8 cellular contexts compared by ENCODE assay signal in the genomic region with DNA sequence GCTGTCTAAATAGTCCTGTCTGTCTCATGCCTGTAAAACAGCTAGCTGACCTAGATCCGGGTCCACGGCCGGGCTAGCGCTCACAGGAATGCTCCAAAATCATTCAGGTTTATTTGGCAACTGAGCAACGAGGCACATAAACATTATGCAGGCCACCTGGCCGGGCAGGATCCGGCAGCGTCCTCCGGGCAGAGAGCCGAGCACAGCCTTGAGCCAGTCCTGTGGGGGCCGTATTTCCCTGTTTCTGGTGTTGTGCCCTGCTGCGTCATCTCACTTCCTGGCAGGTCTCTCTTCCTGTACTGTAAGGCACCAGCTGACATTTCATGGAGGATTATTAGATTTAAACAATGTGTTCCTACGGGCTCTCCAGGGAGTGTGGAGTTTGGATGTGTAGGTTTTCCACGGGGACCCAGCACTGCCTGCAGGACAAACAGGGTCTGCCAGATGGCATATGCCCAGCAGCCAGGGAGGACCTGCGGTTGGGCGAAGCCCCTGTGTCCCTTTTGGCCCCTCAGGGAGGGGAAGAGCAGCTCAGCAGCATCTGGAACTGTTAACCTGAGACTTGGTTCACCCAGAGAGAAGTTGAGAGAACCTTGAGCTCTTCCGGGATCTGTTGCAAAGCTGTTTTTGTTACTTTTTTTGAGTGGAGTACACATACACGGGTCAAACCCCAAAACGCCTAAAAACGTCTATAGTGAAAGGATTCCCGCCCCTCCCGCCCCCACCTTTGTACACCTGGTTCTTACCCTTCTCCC. TPM values are rescaled to one million over a fixed set of nuclear protein-coding genes. Genes with fewer than 3 reads are reported as not detected.
DNase-seq lines count a peak whose midpoint lies in the region; TF ChIP-seq lines count a peak whose summit lies in the region.

No MANE protein-coding gene starts in this region.

- H3K4me3 ChIP-seq in vagina: peak overlapping the region; percentile 19 to 29

- no peak for TF ChIP-seq POLR2A in vagina (IDR thresholded peaks at IDR 0.05)

- H3K9me3 ChIP-seq in vagina: no peaks in the 10 kb centered on the region

- H3K4me3 Mint-ChIP-seq in immature natural killer cell: no peak overlapping the region

- peak overlapping the region; percentile 87 for H3K27ac ChIP-seq in vagina

- H3K27ac Mint-ChIP-seq in immature natural killer cell: no peak overlapping the region

- no peak for TF ChIP-seq CTCF in AG09319 (IDR thresholded peaks at IDR 0.05; ENCODE audit: low read depth, low read length)
- TF ChIP-seq CTCF in vagina (IDR thresholded peaks at IDR 0.05): no peak

- peaks cover under 1 to 2% (median 2%) of the 10 kb centered on the region in 3 donors for H3K27me3 Mint-ChIP-seq in immature natural killer cell (ENCODE audit: low read depth in 3 of 3)

- H3K4me1 ChIP-seq in vagina: peaks cover 44% of the 10 kb centered on the region

- intact Hi-C loops in vagina (cut with DNase I): no loop called here

- H3K27me3 ChIP-seq in vagina: no peaks in the 10 kb centered on the region

- peak; percentile 67 for DNase-seq in AG09319 (ENCODE audit: extremely low read depth, low read depth)
- DNase-seq in NCI-H2196 (lab: John Stamatoyannopoulos, UW; ENCODE audit: unreplicated experiment): peak; percentile 78
- DNase-seq in dedifferentiated amniotic fluid mesenchymal stem cell (ENCODE audit: extremely low spot score): peak; percentile 74
- peak; percentile 89 for DNase-seq in mesenteric fat pad (ENCODE audit: low spot score)
- DNase-seq in vagina (ENCODE audit: extremely low spot score in 2 of 2): peak in 1 of 2 donors; percentile 94
- DNase-seq in stimulated activated naive CD4-positive, alpha-beta T cell (lab: John Stamatoyannopoulos, UW): no peak
- no peak for DNase-seq in stimulated activated CD4-positive, alpha-beta T cell treated with anti-CD3 and anti-CD28 coated beads, Interleukin-2, amount 100 ng/mL, for 24 hours
- DNase-seq in immature natural killer cell: no peak

- no peaks in the 10 kb centered on the region for H3K36me3 ChIP-seq in vagina

- H3K9me3 Mint-ChIP-seq in immature natural killer cell: no peaks in the 10 kb centered on the region

- no peaks in the 10 kb centered on the region for H3K4me1 Mint-ChIP-seq in immature natural killer cell

- H3K36me3 Mint-ChIP-seq in immature natural killer cell: no peaks in the 10 kb centered on the region

RNA-seq across cellular contexts. Expression of a gene that starts 16.5 kb away (rescaled TPM):
- total RNA-seq in mesenteric fat pad (23.5 TPM), vagina (21.1 TPM)
- under 1 TPM in 1 of 3 donors, not detected in 2; 0.02 TPM for polyA plus RNA-seq in immature natural killer cell

RNA-seq across cellular contexts. Expression of a gene that starts 23.0 kb away (rescaled TPM):
- 194 TPM for total RNA-seq in mesenteric fat pad
- total RNA-seq in vagina: 62.9 TPM
- polyA plus RNA-seq in immature natural killer cell: not detected

Comparison
In these comparisons a context has a peak if more than half of its experiments do, and no peak if none do; other contexts are left out.
1. DNase-seq: peak in AG09319 (single experiment), NCI-H2196 (single experiment), dedifferentiated amniotic fluid mesenchymal stem cell (single experiment) and mesenteric fat pad (single experiment); none in stimulated activated naive CD4-positive, alpha-beta T cell (0 of 6), stimulated activated CD4-positive, alpha-beta T cell treated with anti-CD3 and anti-CD28 coated beads, Interleukin-2, amount 100 ng/mL, for 24 hours (0 of 2) and immature natural killer cell (0 of 3).